In genomic region chr11:831951-832528, GRCh38 we compare ENCODE assay signal across 8 cellular contexts. TPM values are rescaled to one million over a fixed set of nuclear protein-coding genes. Genes with fewer than 3 reads are reported as not detected.
DNase-seq lines count a peak whose midpoint lies in the region; ATAC-seq and TF ChIP-seq lines count a peak whose summit lies in the region.

No MANE protein-coding gene starts in this region.

- peaks cover 33% of the 10 kb centered on the region for H3K27me3 Mint-ChIP-seq in CD4-positive, CD25-positive, alpha-beta regulatory T cell
- peaks cover 6 to 37% of the 10 kb centered on the region in 2 donors for H3K27me3 Mint-ChIP-seq in effector memory CD8-positive, alpha-beta T cell

- no peak overlapping the region for H3K27ac ChIP-seq in CD4-positive, CD25-positive, alpha-beta regulatory T cell (ENCODE audit: insufficient read depth, low read length, poor library complexity, severe bottlenecking)
- no peak overlapping the region for H3K27ac ChIP-seq in neutrophil

- no peak for TF ChIP-seq CTCF in LNCaP clone FGC (IDR thresholded peaks at IDR 0.05; ENCODE audit: control insufficient read depth, extremely low read depth, insufficient read depth)
- no peak for TF ChIP-seq CTCF in neutrophil (IDR thresholded peaks at IDR 0.05)

- H3K4me1 ChIP-seq in CD4-positive, CD25-positive, alpha-beta regulatory T cell (ENCODE audit: control insufficient read depth, insufficient read depth, low read length, poor library complexity, severe bottlenecking): peaks cover 60% of the 10 kb centered on the region
- peaks cover 66 to 81% of the 10 kb centered on the region in 2 experiments for H3K4me1 ChIP-seq in neutrophil (ENCODE audit: control insufficient read depth in 1 of 2, insufficient read depth in 1 of 2, low read depth in 1 of 2, low read length in 1 of 2)

- H3K36me3 ChIP-seq in CD4-positive, CD25-positive, alpha-beta regulatory T cell (ENCODE audit: control insufficient read depth, insufficient read depth, low read length): no peaks in the 10 kb centered on the region
- H3K36me3 ChIP-seq in neutrophil: peaks cover 10% of the 10 kb centered on the region

- H3K36me3 Mint-ChIP-seq in CD4-positive, CD25-positive, alpha-beta regulatory T cell: no peaks in the 10 kb centered on the region
- H3K36me3 Mint-ChIP-seq in effector memory CD8-positive, alpha-beta T cell (ENCODE audit: insufficient read depth): peaks cover 7% of the 10 kb centered on the region

- H3K27ac Mint-ChIP-seq in CD4-positive, CD25-positive, alpha-beta regulatory T cell: peak overlapping the region in 1 of 3 donors; percentile 73
- no peak overlapping the region for H3K27ac Mint-ChIP-seq in effector memory CD8-positive, alpha-beta T cell

- ATAC-seq in CD4-positive, CD25-positive, alpha-beta regulatory T cell (ENCODE audit: low read depth in 2 of 2): no peak
- ATAC-seq in effector memory CD8-positive, alpha-beta T cell (replicated peaks): no peak
- ATAC-seq in HG03025 (IDR thresholded peaks at IDR 0.05; ENCODE audit: low FRiP score, unreplicated experiment): no peak

- H3K4me3 ChIP-seq in CD4-positive, CD25-positive, alpha-beta regulatory T cell (ENCODE audit: low read depth, low read length): no peak overlapping the region
- H3K4me3 ChIP-seq in LNCaP clone FGC (ENCODE audit: low read depth, low read length) (peak overlapping the region; percentile 69), neutrophil (ENCODE audit: low read depth in 1 of 2, low read length in 1 of 2) (peak overlapping the region; percentile 52 to 80)

- H3K27me3 ChIP-seq in CD4-positive, CD25-positive, alpha-beta regulatory T cell (ENCODE audit: control insufficient read depth, insufficient read depth, low read length): no peaks in the 10 kb centered on the region
- peaks cover 65% of the 10 kb centered on the region for H3K27me3 ChIP-seq in neutrophil

- H3K4me1 Mint-ChIP-seq in CD4-positive, CD25-positive, alpha-beta regulatory T cell: peaks cover 0 to 46% (median 6%) of the 10 kb centered on the region in 4 donors
- H3K4me1 Mint-ChIP-seq in effector memory CD8-positive, alpha-beta T cell (ENCODE audit: low read depth in 2 of 2): peaks cover 10 to 32% of the 10 kb centered on the region in 2 donors

- peak overlapping the region; percentile 54 to 72 (median 58) for H3K4me3 Mint-ChIP-seq in CD4-positive, CD25-positive, alpha-beta regulatory T cell
- peak overlapping the region; percentile 69 to 75 for H3K4me3 Mint-ChIP-seq in effector memory CD8-positive, alpha-beta T cell

- H3K9me3 Mint-ChIP-seq in CD4-positive, CD25-positive, alpha-beta regulatory T cell: no peaks in the 10 kb centered on the region
- no peaks in the 10 kb centered on the region for H3K9me3 Mint-ChIP-seq in effector memory CD8-positive, alpha-beta T cell

- H3K9me3 ChIP-seq in CD4-positive, CD25-positive, alpha-beta regulatory T cell (ENCODE audit: control insufficient read depth in 2 of 2, low read length in 2 of 2): no peaks in the 10 kb centered on the region
- no peaks in the 10 kb centered on the region for H3K9me3 ChIP-seq in neutrophil

- DNase-seq in CD4-positive, CD25-positive, alpha-beta regulatory T cell: no peak
- DNase-seq in LNCaP clone FGC (ENCODE audit: low read depth) (no peak), dedifferentiated amniotic fluid mesenchymal stem cell (ENCODE audit: extremely low spot score) (no peak), NCI-H2029 treated with DMSO at 0.1 percent for 48 hours (lab: John Stamatoyannopoulos, UW) (no peak), SHP77 treated with DMSO at 0.1 percent for 48 hours (lab: John Stamatoyannopoulos, UW) (no peak)
- no peak for DNase-seq in effector memory CD8-positive, alpha-beta T cell

RNA-seq across cellular contexts. Expression of gene CD151, which starts 0.7 kb away (rescaled TPM):
- total RNA-seq in CD4-positive, CD25-positive, alpha-beta regulatory T cell: 20.7 TPM
- polyA plus RNA-seq in CD4-positive, CD25-positive, alpha-beta regulatory T cell: 10 to 100 TPM in 2 of 4 donors, 1 to 10 TPM in 2; 5.5 to 15.9 (median 8.8) TPM

RNA-seq across cellular contexts. Expression of gene CRACR2B, which starts 4.3 kb away (rescaled TPM):
- total RNA-seq in CD4-positive, CD25-positive, alpha-beta regulatory T cell: 1.2 TPM
- polyA plus RNA-seq in CD4-positive, CD25-positive, alpha-beta regulatory T cell: under 1 TPM in 3 of 4 donors, not detected in 1; 0.11 to 0.24 (median 0.18) TPM

RNA-seq across cellular contexts. Expression of gene POLR2L, which starts 10.3 kb away (rescaled TPM):
- total RNA-seq in CD4-positive, CD25-positive, alpha-beta regulatory T cell: 43.1 TPM
- polyA plus RNA-seq in CD4-positive, CD25-positive, alpha-beta regulatory T cell: 100 to 1,000 TPM in 1 of 4 donors, 10 to 100 TPM in 3; 62.7 to 101 (median 75.3) TPM

RNA-seq across cellular contexts. Expression of gene TSPAN4, which starts 10.6 kb away (rescaled TPM):
- 2.2 TPM for total RNA-seq in CD4-positive, CD25-positive, alpha-beta regulatory T cell
- 1 to 10 TPM; 1.2 to 1.7 (median 1.4) TPM for polyA plus RNA-seq in CD4-positive, CD25-positive, alpha-beta regulatory T cell

RNA-seq across cellular contexts. Expression of gene PNPLA2, which starts 13.3 kb away (rescaled TPM):
- total RNA-seq in CD4-positive, CD25-positive, alpha-beta regulatory T cell: 195 TPM
- polyA plus RNA-seq in CD4-positive, CD25-positive, alpha-beta regulatory T cell: 10 to 100 TPM; 23.9 to 28.0 (median 24.6) TPM
